8 cellular contexts compared by ENCODE assay signal in genomic region chr1:17606826-17607440, GRCh38.
DNase-seq lines count a peak whose midpoint lies in the region; ATAC-seq and TF ChIP-seq lines count a peak whose summit lies in the region.

No MANE protein-coding gene starts in this region.

- no peaks in the 10 kb centered on the region for H3K27me3 ChIP-seq in layer of hippocampus (ENCODE audit: control insufficient read depth, insufficient read depth, low read length)

- ATAC-seq in SK-N-SH treated with all-trans-retinoic acid at 6 μM for 48 hours (peak; percentile 90), GM18519 (IDR thresholded peaks at IDR 0.05; ENCODE audit: low FRiP score, unreplicated experiment) (no peak)

- in situ Hi-C loops in KBM-7 (cut with MboI; ENCODE audit: low pct_unique_long_range_greater_than_20kb, low sequenced_read_pairs): no loop called here

- H3K27ac ChIP-seq in layer of hippocampus (ENCODE audit: low read depth, low read length): peak overlapping the region; percentile 47

- DNase-seq in DMS 273 (lab: John Stamatoyannopoulos, UW; ENCODE audit: unreplicated experiment) (peak; percentile 86), DMS 273 treated with DMSO at 0.1 percent for 48 hours (lab: John Stamatoyannopoulos, UW) (no peak), KBM-7 (peak; percentile 50), cerebellar cortex (ENCODE audit: low spot score) (peak; percentile 82)
- DNase-seq in stimulated activated CD4-positive, alpha-beta T cell treated with anti-CD3 and anti-CD28 coated beads, TNF-alpha, amount 100 ng/mL, for 24 hours (ENCODE audit: low read depth in 3 of 3): peak in 2 of 3 experiments; percentile 6 to 50

TF ChIP-seq in SK-N-SH treated with all-trans-retinoic acid at 6 μM for 48 hours, 23 proteins besides CTCF, POLR2A, EP300 and RAD21:
- TF ChIP-seq CSRNP3 (CRISPR knock-in tag; IDR thresholded peaks at IDR 0.05) (no peak), POU6F1 (CRISPR knock-in tag; IDR thresholded peaks at IDR 0.05; ENCODE audit: borderline replicate concordance, low read depth) (no peak), SNAI2 (CRISPR knock-in tag; IDR thresholded peaks at IDR 0.05) (no peak), TCF4 (CRISPR knock-in tag; IDR thresholded peaks at IDR 0.05; ENCODE audit: borderline replicate concordance) (no peak), PATZ1 (CRISPR knock-in tag; IDR thresholded peaks at IDR 0.05; ENCODE audit: borderline replicate concordance) (no peak), ZC3H10 (CRISPR knock-in tag; IDR thresholded peaks at IDR 0.05) (no peak), BACH2 (CRISPR knock-in tag; IDR thresholded peaks at IDR 0.05; ENCODE audit: borderline replicate concordance) (no peak), ARNTL (CRISPR knock-in tag; IDR thresholded peaks at IDR 0.05; ENCODE audit: borderline replicate concordance, low read depth) (no peak), ZFP3 (CRISPR knock-in tag; IDR thresholded peaks at IDR 0.05) (no peak), ZNF8 (CRISPR knock-in tag; IDR thresholded peaks at IDR 0.05) (no peak), ISL1 (CRISPR knock-in tag; IDR thresholded peaks at IDR 0.05) (no peak), ZNF70 (CRISPR knock-in tag; IDR thresholded peaks at IDR 0.05) (no peak), RARB (CRISPR knock-in tag; IDR thresholded peaks at IDR 0.05) (no peak), TOX (CRISPR knock-in tag; IDR thresholded peaks at IDR 0.05; ENCODE audit: borderline replicate concordance) (no peak), ZNF565 (CRISPR knock-in tag; conservative IDR thresholded peaks at IDR 0.05; ENCODE audit: low read depth) (no peak), PPARA (CRISPR knock-in tag; IDR thresholded peaks at IDR 0.05; ENCODE audit: borderline replicate concordance) (no peak)
